Comparison of ENCODE assay signal across 18 cellular contexts in genomic region chr10:128629111-128630096, GRCh38.
DNase-seq lines count a peak whose midpoint lies in the region; ATAC-seq, FAIRE-seq and TF ChIP-seq lines count a peak whose summit lies in the region.
"Had no signal": no experiment of that assay in that cellular context is flagged by ENCODE, and none has a peak within 500 bp of the region (broad histone marks: within the 10 kb centered on the region; RNA-seq: fewer than 3 reads in every experiment).

No MANE protein-coding gene starts in this region.

- H3K9me3 Mint-ChIP-seq in activated CD4-positive, alpha-beta T cell treated with anti-CD3 and anti-CD28 coated beads, Interleukin-2, amount 10 ng/mL, durations not matched to agents 24 days and 14 days, result no peaks in the 10 kb centered on the region
- H3K9me3 Mint-ChIP-seq in activated CD4-positive, alpha-beta T cell treated with anti-CD3 and anti-CD28 coated beads, Interleukin-2, amount 10 ng/mL, durations not matched to agents 7 days and 5 days, result no peaks in the 10 kb centered on the region
- H3K9me3 Mint-ChIP-seq: activated naive CD8-positive, alpha-beta T cell treated with anti-CD3 and anti-CD28 coated beads, Interleukin-2, amount 50 U/mL, for 24 hours; activated T-cell treated with anti-CD3 and anti-CD28 coated beads, Interleukin-2, amount 50 U/mL, for 4 hours; dendritic cell treated with granulocyte-macrophage colony-stimulating factor and Interleukin-4, amounts not matched to agents 40 ng/mL and 50 ng/mL, for 4 days; IgD-negative memory B cell had no signal

- H3K27ac ChIP-seq in K562 (ENCODE audit: extremely low read depth, low read depth, low read length), result peak overlapping the region; percentile 80
- H3K27ac ChIP-seq: neutrophil had no signal

- peaks cover 3% of the 10 kb centered on the region for H3K27me3 Mint-ChIP-seq in activated CD4-positive, alpha-beta T cell treated with anti-CD3 and anti-CD28 coated beads, Interleukin-2, amount 10 ng/mL, durations not matched to agents 24 days and 14 days
- peaks cover 4% of the 10 kb centered on the region for H3K27me3 Mint-ChIP-seq in activated CD4-positive, alpha-beta T cell treated with anti-CD3 and anti-CD28 coated beads, Interleukin-2, amount 10 ng/mL, durations not matched to agents 7 days and 5 days
- H3K27me3 Mint-ChIP-seq: dendritic cell treated with granulocyte-macrophage colony-stimulating factor and Interleukin-4, amounts not matched to agents 40 ng/mL and 50 ng/mL, for 4 days; IgD-negative memory B cell had no signal

- no peaks in the 10 kb centered on the region for H3K79me2 ChIP-seq in K562 (ENCODE audit: control insufficient read depth, insufficient read depth, low read length)

- no peaks in the 10 kb centered on the region for H3K36me3 Mint-ChIP-seq in activated CD4-positive, alpha-beta T cell treated with anti-CD3 and anti-CD28 coated beads, Interleukin-2, amount 10 ng/mL, durations not matched to agents 24 days and 14 days (ENCODE audit: low read depth)
- H3K36me3 Mint-ChIP-seq in activated CD4-positive, alpha-beta T cell treated with anti-CD3 and anti-CD28 coated beads, Interleukin-2, amount 10 ng/mL, durations not matched to agents 7 days and 5 days (ENCODE audit: low read depth), result no peaks in the 10 kb centered on the region
- H3K36me3 Mint-ChIP-seq: IgD-negative memory B cell, memory B cell had no signal

- in situ Hi-C loops in K562 (cut with MboI), result no loop called here

- TF ChIP-seq POLR2A in K562 (conservative IDR thresholded peaks at IDR 0.05), result no peak; the same call in 1 of the 2 replicates

- H3K4me1 ChIP-seq in K562 (replicated peaks in 1 of 2; ENCODE audit: control insufficient read depth in 2 of 2, insufficient read depth in 2 of 2, low read length in 2 of 2), result peaks cover 15 to 17% of the 10 kb centered on the region in 2 experiments; a peak in 4 of 5 replicates

- FAIRE-seq in K562 (lab: Jason Lieb, UNC) (peak; percentile 91), urothelium cell line (lab: Jason Lieb, UNC) (peak; percentile 30)

- POLR2A ChIA-PET in activated CD4-positive, alpha-beta T cell treated with anti-CD3 and anti-CD28 coated beads, Interleukin-2, amount 10 ng/mL, durations not matched to agents 7 days and 5 days (lab: Charles Lee), result no interaction called here
- POLR2A ChIA-PET in K562 (lab: Yijun Ruan, JAX), result interaction anchor here (1.6 kb wide), 1 partner anchor 10 kb away, joined by 3 read pairs; no protein-coding TSS in a partner anchor

- peak; percentile 27 for DNase-seq in activated CD4-positive, alpha-beta T cell treated with anti-CD3 and anti-CD28 coated beads, Interleukin-2, amount 10 ng/mL, durations not matched to agents 24 days and 14 days
- no peak for DNase-seq in activated CD4-positive, alpha-beta T cell treated with anti-CD3 and anti-CD28 coated beads, Interleukin-2, amount 10 ng/mL, durations not matched to agents 7 days and 5 days
- DNase-seq in K562 (ENCODE audit: extremely low read depth in 1 of 4, low spot score in 3 of 4), result peak; percentile 53 to 84 (median 64)
- DNase-seq in kidney epithelial cell (ENCODE audit: low read depth), result peak; percentile 39
- peak; percentile 71 for DNase-seq in urothelium cell line (ENCODE audit: low spot score)
- DNase-seq in ecto neural progenitor cell (ENCODE audit: low spot score), result no peak
- no peak for DNase-seq in activated CD4-positive, alpha-beta T cell treated with anti-CD3 and anti-CD28 coated beads, Interleukin-2, amount 50 U/mL, for 4 hours
- DNase-seq in stimulated activated CD4-positive, alpha-beta T cell treated with anti-CD3 and anti-CD28 coated beads, Interleukin-2, amount 100 ng/mL, for 48 hours, result no peak
- DNase-seq: activated naive CD8-positive, alpha-beta T cell treated with anti-CD3 and anti-CD28 coated beads, Interleukin-2, amount 50 U/mL, for 24 hours; activated T-cell treated with anti-CD3 and anti-CD28 coated beads, Interleukin-2, amount 50 U/mL, for 4 hours; NCI-H1417; NCI-H446; stimulated activated naive CD4-positive, alpha-beta T cell treated with Interleukin-2 at 50 U/mL for 16 hours; T-helper 17 cell had no signal

- peaks cover 2% of the 10 kb centered on the region; the same call in 1 of the 2 replicates for H3K9me3 ChIP-seq in K562 (replicated peaks; ENCODE audit: control insufficient read depth, insufficient read depth, low read depth, low read length)
- H3K9me3 ChIP-seq: neutrophil had no signal

- H3K4me3 ChIP-seq in K562, result no peak overlapping the region
- H3K4me3 ChIP-seq in kidney epithelial cell (ENCODE audit: low read depth, low read length), result no peak overlapping the region

- H3K4me2 ChIP-seq in K562 (ENCODE audit: insufficient read depth, low read length), result peak overlapping the region; percentile 52

- ATAC-seq in K562, result peak; percentile 90
- ATAC-seq: activated naive CD8-positive, alpha-beta T cell treated with anti-CD3 and anti-CD28 coated beads, Interleukin-2, amount 50 U/mL, for 24 hours; T-helper 17 cell had no signal

- no peaks in the 10 kb centered on the region for H3K27me3 ChIP-seq in K562 (ENCODE audit: control insufficient read depth in 2 of 2, insufficient read depth in 2 of 2, low read length in 2 of 2)
- H3K27me3 ChIP-seq in kidney epithelial cell (ENCODE audit: control insufficient read depth, insufficient read depth, low read length), result no peaks in the 10 kb centered on the region
- H3K27me3 ChIP-seq: neutrophil had no signal

- H2AFZ ChIP-seq in K562 (ENCODE audit: low read depth, low read length), result peak overlapping the region; percentile 92

- TF ChIP-seq CTCF in K562 (IDR thresholded peaks at IDR 0.05 in 2 of 3, conservative IDR thresholded peaks at IDR 0.05 in 1 of 3; ENCODE audit: insufficient read depth in 2 of 3, low read depth in 1 of 3, low read length in 3 of 3), result no peak
- TF ChIP-seq CTCF in kidney epithelial cell (IDR thresholded peaks at IDR 0.05; ENCODE audit: insufficient read depth, low read length, poor library complexity, severe bottlenecking), result no peak

- CTCF ChIA-PET in activated CD4-positive, alpha-beta T cell treated with anti-CD3 and anti-CD28 coated beads, Interleukin-2, amount 10 ng/mL, durations not matched to agents 7 days and 5 days (lab: Charles Lee), result no interaction called here
- CTCF ChIA-PET in K562 (lab: Yijun Ruan, JAX; ENCODE audit: low intra/inter-chr PET ratio), result no interaction called here

- no peak for TF ChIP-seq EP300 in K562 (IDR thresholded peaks at IDR 0.05; ENCODE audit: low read length)

- BruUV-seq in K562 (replicated peaks; lab: Mats Ljungman, UMichigan), result no TSS peak

- no peaks in the 10 kb centered on the region for H3K9me1 ChIP-seq in K562 (ENCODE audit: control insufficient read depth, insufficient read depth, low read length)

- H3K4me1 Mint-ChIP-seq in activated CD4-positive, alpha-beta T cell treated with anti-CD3 and anti-CD28 coated beads, Interleukin-2, amount 10 ng/mL, durations not matched to agents 24 days and 14 days, result no peaks in the 10 kb centered on the region
- H3K4me1 Mint-ChIP-seq in activated CD4-positive, alpha-beta T cell treated with anti-CD3 and anti-CD28 coated beads, Interleukin-2, amount 10 ng/mL, durations not matched to agents 7 days and 5 days, result no peaks in the 10 kb centered on the region
- H3K4me1 Mint-ChIP-seq: activated naive CD8-positive, alpha-beta T cell treated with anti-CD3 and anti-CD28 coated beads, Interleukin-2, amount 50 U/mL, for 24 hours; IgD-negative memory B cell; memory B cell; T-helper 17 cell had no signal

- H3K36me3 ChIP-seq in K562 (ENCODE audit: control insufficient read depth, insufficient read depth, low read length), result no peaks in the 10 kb centered on the region
- no peaks in the 10 kb centered on the region for H3K36me3 ChIP-seq in kidney epithelial cell (ENCODE audit: control insufficient read depth, insufficient read depth, low read length)
- H3K36me3 ChIP-seq: neutrophil had no signal

- no peaks in the 10 kb centered on the region for H4K20me1 ChIP-seq in K562 (replicated peaks; ENCODE audit: control insufficient read depth, insufficient read depth, low read length)

- intact Hi-C loops in activated CD4-positive, alpha-beta T cell treated with anti-CD3 and anti-CD28 coated beads, Interleukin-2, amount 10 ng/mL, durations not matched to agents 24 days and 14 days (cut with micrococcal nuclease), result no loop called here
- intact Hi-C loops in K562 (cut with micrococcal nuclease), result loop anchor here (1.0 to 5.0 kb wide), 4 partner anchors 30 to 228 kb away; no protein-coding TSS in a partner anchor

- TF ChIP-seq RAD21 in K562 (CRISPR knock-in tag; conservative IDR thresholded peaks at IDR 0.05 in 1 of 2, IDR thresholded peaks at IDR 0.05 in 1 of 2), result no peak

- H3K4me3 Mint-ChIP-seq in activated CD4-positive, alpha-beta T cell treated with anti-CD3 and anti-CD28 coated beads, Interleukin-2, amount 10 ng/mL, durations not matched to agents 24 days and 14 days, result no peak overlapping the region
- no peak overlapping the region for H3K4me3 Mint-ChIP-seq in activated CD4-positive, alpha-beta T cell treated with anti-CD3 and anti-CD28 coated beads, Interleukin-2, amount 10 ng/mL, durations not matched to agents 7 days and 5 days
- H3K4me3 Mint-ChIP-seq: activated naive CD8-positive, alpha-beta T cell treated with anti-CD3 and anti-CD28 coated beads, Interleukin-2, amount 50 U/mL, for 24 hours; activated T-cell treated with anti-CD3 and anti-CD28 coated beads, Interleukin-2, amount 50 U/mL, for 4 hours; dendritic cell treated with granulocyte-macrophage colony-stimulating factor and Interleukin-4, amounts not matched to agents 40 ng/mL and 50 ng/mL, for 4 days; IgD-negative memory B cell; memory B cell; T-helper 17 cell had no signal

- H3K27ac Mint-ChIP-seq in activated CD4-positive, alpha-beta T cell treated with anti-CD3 and anti-CD28 coated beads, Interleukin-2, amount 10 ng/mL, durations not matched to agents 24 days and 14 days, result no peak overlapping the region
- H3K27ac Mint-ChIP-seq in activated CD4-positive, alpha-beta T cell treated with anti-CD3 and anti-CD28 coated beads, Interleukin-2, amount 10 ng/mL, durations not matched to agents 7 days and 5 days, result no peak overlapping the region
- H3K27ac Mint-ChIP-seq: activated naive CD8-positive, alpha-beta T cell treated with anti-CD3 and anti-CD28 coated beads, Interleukin-2, amount 50 U/mL, for 24 hours; dendritic cell treated with granulocyte-macrophage colony-stimulating factor and Interleukin-4, amounts not matched to agents 40 ng/mL and 50 ng/mL, for 4 days; IgD-negative memory B cell; memory B cell; T-helper 17 cell had no signal

- WGBS in K562 (ENCODE audit: insufficient coverage, low coverage, missing lambda C conversion rate), result 11% methylated on average over 15 of the region's 17 CpGs

- H3K9ac ChIP-seq in K562 (ENCODE audit: insufficient read depth in 1 of 2, low read depth in 2 of 2, low read length in 2 of 2), result peak overlapping the region; percentile 53 to 76; a peak in 3 of 4 replicates

Comparison
In these comparisons a context has a peak if more than half of its experiments do, and no peak if none do; other contexts are left out.
1. DNase-seq: peak in activated CD4-positive, alpha-beta T cell treated with anti-CD3 and anti-CD28 coated beads, Interleukin-2, amount 10 ng/mL, durations not matched to agents 24 days and 14 days (single experiment), K562 (4 of 4), kidney epithelial cell (single experiment) and urothelium cell line (single experiment); none in activated CD4-positive, alpha-beta T cell treated with anti-CD3 and anti-CD28 coated beads, Interleukin-2, amount 10 ng/mL, durations not matched to agents 7 days and 5 days (single experiment), ecto neural progenitor cell (single experiment), activated CD4-positive, alpha-beta T cell treated with anti-CD3 and anti-CD28 coated beads, Interleukin-2, amount 50 U/mL, for 4 hours (0 of 2) and stimulated activated CD4-positive, alpha-beta T cell treated with anti-CD3 and anti-CD28 coated beads, Interleukin-2, amount 100 ng/mL, for 48 hours (0 of 2).